ENCODE assay signal across 8 cellular contexts in genomic region chr10:72215611-72216549, GRCh38. TPM values are rescaled to one million over a fixed set of nuclear protein-coding genes. Genes with fewer than 3 reads are reported as not detected.
DNase-seq lines count a peak whose midpoint lies in the region; ATAC-seq and TF ChIP-seq lines count a peak whose summit lies in the region.

ANAPC16 (plus strand) TSS chr10:72216012; CDS start chr10:72223915, 7,903 bp downstream.
ASCC1 (minus strand) TSS chr10:72216276; CDS start chr10:72213298, 2,978 bp downstream.

- ATAC-seq in HG02610 (IDR thresholded peaks at IDR 0.05; ENCODE audit: unreplicated experiment) = peak; percentile 73
- peak; percentile 80 to 89 for ATAC-seq in activated naive CD4-positive, alpha-beta T cell treated with anti-CD3 and anti-CD28 coated beads, Interleukin-2, amount 50 U/mL, for 72 hours

- peak within 1 kb of the TSS; percentile 97 to 99 for H3K27ac Mint-ChIP-seq in activated naive CD4-positive, alpha-beta T cell treated with anti-CD3 and anti-CD28 coated beads, Interleukin-2, amount 50 U/mL, for 72 hours

- no peak for TF ChIP-seq CTCF in GM10248 (IDR thresholded peaks at IDR 0.05; ENCODE audit: control extremely low read depth, extremely low read depth, low read depth, missing control alignments)

- H3K36me3 Mint-ChIP-seq in activated naive CD4-positive, alpha-beta T cell treated with anti-CD3 and anti-CD28 coated beads, Interleukin-2, amount 50 U/mL, for 72 hours = peaks cover 16 to 29% of the 10 kb centered on the region in 2 donors

- CTCF ChIA-PET in GM10248 (lab: Yijun Ruan, JAX) = interaction anchor here (1.0 to 12.8 kb wide), 13 partner anchors 9 to 442 kb away, joined by 3 to 65 read pairs (median 3); no protein-coding TSS in a partner anchor

- POLR2A ChIA-PET in GM10248 (lab: Yijun Ruan, JAX) = interaction anchor here (0.5 to 0.6 kb wide), 4 partner anchors 24 to 83 kb away, joined by 3 to 13 read pairs (median 4); no protein-coding TSS in a partner anchor

- H3K9me3 Mint-ChIP-seq in activated naive CD4-positive, alpha-beta T cell treated with anti-CD3 and anti-CD28 coated beads, Interleukin-2, amount 50 U/mL, for 72 hours = no peaks in the 10 kb centered on the region

- DNase-seq in GM10248 (ENCODE audit: extremely low spot score) = peak; percentile 91
- peak; percentile 72 for DNase-seq in NCI-H1105 (lab: John Stamatoyannopoulos, UW)
- peak; percentile 85 for DNase-seq in SKM-1 (lab: John Stamatoyannopoulos, UW; ENCODE audit: unreplicated experiment)
- peak; percentile 96 for DNase-seq in activated naive CD4-positive, alpha-beta T cell treated with anti-CD3 and anti-CD28 coated beads, Interleukin-2, amount 50 U/mL, for 72 hours (ENCODE audit: low spot score in 2 of 2)
- peak; percentile 52 for DNase-seq in glomerular endothelial cell (ENCODE audit: extremely low read depth, low read depth, low spot score)
- peak; percentile 51 to 99 (median 93) for DNase-seq in nucleus accumbens (lab: John Stamatoyannopoulos, UW)
- DNase-seq in superior temporal gyrus (ENCODE audit: extremely low spot score) = peak; percentile 96

RNA-seq across cellular contexts. Expression of gene ANAPC16, which starts in this region (rescaled TPM):
- total RNA-seq in activated naive CD4-positive, alpha-beta T cell treated with anti-CD3 and anti-CD28 coated beads, Interleukin-2, amount 50 U/mL, for 72 hours = 100 to 1,000 TPM in 1 of 2 donors, 10 to 100 TPM in 1; 88.2 to 107 TPM
- 28.1 and 39.4 TPM in 2 replicates for total RNA-seq in glomerular endothelial cell

RNA-seq across cellular contexts. Expression of gene ASCC1, which starts in this region (rescaled TPM):
- 10 to 100 TPM; 65.5 to 87.6 TPM for total RNA-seq in activated naive CD4-positive, alpha-beta T cell treated with anti-CD3 and anti-CD28 coated beads, Interleukin-2, amount 50 U/mL, for 72 hours
- total RNA-seq in glomerular endothelial cell = 23.8 and 26.3 TPM in 2 replicates

Comparison
In these comparisons a context has a peak if more than half of its experiments do, and no peak if none do; other contexts are left out.
1. Peak in every context shown above with its lines: DNase-seq and ATAC-seq.